In genomic region chr16:58129097-58129936, GRCh38 we compare ENCODE assay signal across 8 cellular contexts. TPM values are rescaled to one million over a fixed set of nuclear protein-coding genes. Genes with fewer than 3 reads are reported as not detected.
A peak's percentile ranks its signal among the peaks of the same experiment; 100 is the strongest.
DNase-seq lines count a peak whose midpoint lies in the region; ATAC-seq and TF ChIP-seq lines count a peak whose summit lies in the region.

Gene CFAP20 (minus strand): TSS chr16:58129381. CDS start chr16:58129115, 266 bp downstream.

- H3K27ac ChIP-seq in colonic mucosa, result peak within 1 kb of the TSS; percentile 65

- H3K4me3 ChIP-seq in BJ (ENCODE audit: low read depth, low read length) (peak within 1 kb of the TSS; percentile 69), colonic mucosa (peak within 1 kb of the TSS; percentile 53)

- H3K9ac ChIP-seq in colonic mucosa (ENCODE audit: low read depth in 2 of 2, low read length in 2 of 2), result peak within 1 kb of the TSS; percentile 82 to 93

- POLR2A ChIA-PET in BJ (lab: Charles Lee), result interaction anchor here (0.5 to 0.8 kb wide), 2 partner anchors 23 to 67 kb away, joined by 3 to 14 read pairs; no protein-coding TSS in a partner anchor

- peaks cover 33% of the 10 kb centered on the region for H3K4me1 Mint-ChIP-seq in activated CD4-positive, alpha-beta T cell treated with anti-CD3 and anti-CD28 coated beads, Interleukin-2, amount 10 ng/mL, durations not matched to agents 24 days and 14 days

- no peaks in the 10 kb centered on the region for H3K27me3 Mint-ChIP-seq in activated CD4-positive, alpha-beta T cell treated with anti-CD3 and anti-CD28 coated beads, Interleukin-2, amount 10 ng/mL, durations not matched to agents 24 days and 14 days

- CTCF ChIA-PET in BJ (lab: Yijun Ruan, JAX), result interaction anchor here (0.7 to 4.1 kb wide), 4 partner anchors 8 to 106 kb away, joined by 3 to 27 read pairs (median 4); partner anchors contain the start of gene MMP15

- peak within 1 kb of the TSS; percentile 73 for H3K27ac Mint-ChIP-seq in activated CD4-positive, alpha-beta T cell treated with anti-CD3 and anti-CD28 coated beads, Interleukin-2, amount 10 ng/mL, durations not matched to agents 24 days and 14 days

- H3K36me3 ChIP-seq in BJ (ENCODE audit: control insufficient read depth, insufficient read depth, low read length) (no peaks in the 10 kb centered on the region), colonic mucosa (no peaks in the 10 kb centered on the region)

- peaks cover 21% of the 10 kb centered on the region for H3K4me1 ChIP-seq in colonic mucosa

- no peaks in the 10 kb centered on the region for H3K9me3 Mint-ChIP-seq in activated CD4-positive, alpha-beta T cell treated with anti-CD3 and anti-CD28 coated beads, Interleukin-2, amount 10 ng/mL, durations not matched to agents 24 days and 14 days

- H3K4me3 Mint-ChIP-seq in activated CD4-positive, alpha-beta T cell treated with anti-CD3 and anti-CD28 coated beads, Interleukin-2, amount 10 ng/mL, durations not matched to agents 24 days and 14 days, result peak within 1 kb of the TSS; percentile 80

- H3K27me3 ChIP-seq in BJ (ENCODE audit: control insufficient read depth, insufficient read depth, low read length), result no peaks in the 10 kb centered on the region
- H3K27me3 ChIP-seq in colonic mucosa, result no peaks in the 10 kb centered on the region

- H3K9me3 ChIP-seq in colonic mucosa, result no peaks in the 10 kb centered on the region

- intact Hi-C loops in activated CD4-positive, alpha-beta T cell treated with anti-CD3 and anti-CD28 coated beads, Interleukin-2, amount 10 ng/mL, durations not matched to agents 24 days and 14 days (cut with micrococcal nuclease), result loop anchor here (1.0 to 10.0 kb wide), 7 partner anchors 69 to 605 kb away; partner anchors contain the start of genes CSNK2A2, GINS3, GOT2 and KATNB1
- intact Hi-C loops in colonic mucosa (cut with DNase I), result no loop called here

- ATAC-seq in GM19324 (IDR thresholded peaks at IDR 0.05; ENCODE audit: low FRiP score, unreplicated experiment), result peak; percentile 95
- peak; percentile 62 for ATAC-seq in HG03469 (IDR thresholded peaks at IDR 0.05; ENCODE audit: unreplicated experiment)

- peaks cover 5% of the 10 kb centered on the region for H3K36me3 Mint-ChIP-seq in activated CD4-positive, alpha-beta T cell treated with anti-CD3 and anti-CD28 coated beads, Interleukin-2, amount 10 ng/mL, durations not matched to agents 24 days and 14 days (ENCODE audit: low read depth)

- TF ChIP-seq CTCF in BJ (IDR thresholded peaks at IDR 0.05; ENCODE audit: insufficient read depth, low read depth, low read length) (no peak), colonic mucosa (IDR thresholded peaks at IDR 0.05) (no peak)

- DNase-seq in BJ (ENCODE audit: low read depth), result peak; percentile 97
- DNase-seq in NCI-H526 treated with DMSO at 0.1 percent for 48 hours (lab: John Stamatoyannopoulos, UW), result peak; percentile 97
- DNase-seq in activated CD4-positive, alpha-beta T cell treated with anti-CD3 and anti-CD28 coated beads, Interleukin-2, amount 10 ng/mL, durations not matched to agents 24 days and 14 days, result peak; percentile 99
- peak; percentile 99 for DNase-seq in colonic mucosa
- DNase-seq in kidney tubule cell (ENCODE audit: low spot score), result peak; percentile 100
- DNase-seq in stimulated activated CD4-positive, alpha-beta T cell treated with anti-CD3 and anti-CD28 coated beads, Interleukin-1b, Interleukin-23, amount 100 ng/mL, for 24 hours (ENCODE audit: low read depth in 4 of 4, low spot score in 1 of 4), result peak; percentile 87 to 96 (median 92)

RNA-seq across cellular contexts. Expression of gene CFAP20, which starts in this region (rescaled TPM):
- polyA plus RNA-seq in BJ (2011; rRNA removed), result 36.6 and 45.6 TPM in 2 replicates
- 12.6 and 35.0 TPM in 2 replicates for polyA minus RNA-seq in BJ (2011; rRNA and poly(A)+ RNA removed)
- 62.7 and 63.2 TPM in 2 replicates for total RNA-seq in activated CD4-positive, alpha-beta T cell treated with anti-CD3 and anti-CD28 coated beads, Interleukin-2, amount 10 ng/mL, durations not matched to agents 24 days and 14 days
- 10 to 100 TPM; 26.7 to 32.1 TPM for total RNA-seq in colonic mucosa

Comparison
In these comparisons a context has a peak if more than half of its experiments do, and no peak if none do; other contexts are left out.
1. Peak in every context shown above with its lines: DNase-seq, ATAC-seq, H3K4me3 ChIP-seq and H3K27ac ChIP-seq.